ENCODE assay signal across 22 cellular contexts in the genomic region with DNA sequence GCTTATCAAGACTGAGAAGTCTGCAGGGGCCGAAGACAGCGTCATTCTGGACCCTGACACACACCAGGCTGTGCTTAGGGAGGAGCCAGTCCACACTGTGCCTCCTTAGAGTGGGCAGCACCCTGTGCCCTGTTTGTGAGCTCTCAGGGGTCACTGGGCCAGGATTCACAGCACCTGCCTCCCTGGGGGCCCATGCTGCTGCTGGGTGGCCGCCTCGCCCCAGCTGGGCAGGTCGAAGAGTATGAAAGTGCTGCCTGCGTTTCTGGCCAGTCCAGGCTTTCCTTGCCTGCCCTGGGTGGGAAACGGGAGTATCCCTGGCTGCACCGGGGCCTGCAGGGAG. TPM values are rescaled to one million over a fixed set of nuclear protein-coding genes. Genes with fewer than 3 reads are reported as not detected.
A peak's percentile ranks its signal among the peaks of the same experiment; 100 is the strongest.
DNase-seq lines count a peak whose midpoint lies in the region; ATAC-seq and TF ChIP-seq lines count a peak whose summit lies in the region.
"Had no signal": no experiment of that assay in that cellular context is flagged by ENCODE, and none has a peak within 500 bp of the region (broad histone marks: within the 10 kb centered on the region; RNA-seq: fewer than 3 reads in every experiment).

No MANE protein-coding gene starts in this region.

- peak; percentile 5 to 14 for DNase-seq in activated T-cell treated with anti-CD3 and anti-CD28 coated beads, Interleukin-2, amount 50 U/mL, for 48 hours
- DNase-seq in activated T-cell treated with anti-CD3 and anti-CD28 coated beads, Interleukin-2, amount 50 U/mL, for 4 hours: no peak
- DNase-seq in coronary artery (ENCODE audit: low spot score) (peak; percentile 17), mesenteric fat pad (ENCODE audit: low spot score) (peak; percentile 81)
- no peak for DNase-seq in activated naive CD4-positive, alpha-beta T cell treated with anti-CD3 and anti-CD28 coated beads, Interleukin-2, amount 50 U/mL, for 72 hours (ENCODE audit: low spot score in 2 of 2)
- no peak for DNase-seq in activated CD4-positive, alpha-beta memory T cell treated with anti-CD3 and anti-CD28 coated beads for 36 hours
- DNase-seq: DMS153, DND-41, MM.1S, NCI-H2029 treated with DMSO at 0.1 percent for 48 hours, NCI-H446 treated with DMSO at 0.1 percent for 48 hours, NCI-H526, NCI-H82, SIG-M5 had no signal

- no peaks in the 10 kb centered on the region for H3K36me3 Mint-ChIP-seq in activated T-cell treated with anti-CD3 and anti-CD28 coated beads, Interleukin-2, amount 50 U/mL, for 4 hours (ENCODE audit: insufficient read depth)
- H3K36me3 Mint-ChIP-seq in activated naive CD4-positive, alpha-beta T cell treated with anti-CD3 and anti-CD28 coated beads, Interleukin-2, amount 50 U/mL, for 72 hours: peaks cover 8 to 18% of the 10 kb centered on the region in 2 donors
- peaks cover 16% of the 10 kb centered on the region for H3K36me3 Mint-ChIP-seq in activated CD4-positive, alpha-beta memory T cell treated with anti-CD3 and anti-CD28 coated beads for 36 hours

- TF ChIP-seq CTCF in coronary artery (IDR thresholded peaks at IDR 0.05): no peak

- ATAC-seq in activated T-cell treated with anti-CD3 and anti-CD28 coated beads, Interleukin-2, amount 50 U/mL, for 4 hours: no peak
- ATAC-seq in HG02885 (IDR thresholded peaks at IDR 0.05; ENCODE audit: poor library complexity, unreplicated experiment): no peak
- ATAC-seq in activated naive CD4-positive, alpha-beta T cell treated with anti-CD3 and anti-CD28 coated beads, Interleukin-2, amount 50 U/mL, for 72 hours: no peak
- ATAC-seq: HCT116, Panc1 had no signal

- intact Hi-C loops in activated CD4-positive, alpha-beta memory T cell treated with anti-CD3 and anti-CD28 coated beads for 36 hours (cut with micrococcal nuclease): no loop called here

- H3K27ac Mint-ChIP-seq in activated naive CD4-positive, alpha-beta T cell treated with anti-CD3 and anti-CD28 coated beads, Interleukin-2, amount 50 U/mL, for 72 hours: no peak overlapping the region
- H3K27ac Mint-ChIP-seq in activated CD4-positive, alpha-beta memory T cell treated with anti-CD3 and anti-CD28 coated beads for 36 hours: no peak overlapping the region

- no peak overlapping the region for H3K27ac ChIP-seq in coronary artery
- H3K27ac ChIP-seq: KMS-11, RWPE1 had no signal

- H3K4me3 Mint-ChIP-seq in activated T-cell treated with anti-CD3 and anti-CD28 coated beads, Interleukin-2, amount 50 U/mL, for 4 hours: no peak overlapping the region
- H3K4me3 Mint-ChIP-seq in activated CD4-positive, alpha-beta memory T cell treated with anti-CD3 and anti-CD28 coated beads for 36 hours: no peak overlapping the region
- H3K4me3 Mint-ChIP-seq: IgD-negative memory B cell had no signal

- POLR2A ChIA-PET in activated CD4-positive, alpha-beta memory T cell treated with anti-CD3 and anti-CD28 coated beads for 36 hours (lab: Charles Lee): no interaction called here

- CTCF ChIA-PET in activated CD4-positive, alpha-beta memory T cell treated with anti-CD3 and anti-CD28 coated beads for 36 hours (lab: Charles Lee): interaction anchor here (0.5 kb wide), 1 partner anchor 105 kb away, joined by 4 read pairs; no protein-coding TSS in a partner anchor

- peaks cover 19% of the 10 kb centered on the region for H3K9me3 Mint-ChIP-seq in activated T-cell treated with anti-CD3 and anti-CD28 coated beads, Interleukin-2, amount 50 U/mL, for 4 hours
- peaks cover 8 to 12% of the 10 kb centered on the region in 2 donors for H3K9me3 Mint-ChIP-seq in activated naive CD4-positive, alpha-beta T cell treated with anti-CD3 and anti-CD28 coated beads, Interleukin-2, amount 50 U/mL, for 72 hours
- peaks cover 23% of the 10 kb centered on the region for H3K9me3 Mint-ChIP-seq in activated CD4-positive, alpha-beta memory T cell treated with anti-CD3 and anti-CD28 coated beads for 36 hours

- peaks cover 19% of the 10 kb centered on the region for H3K4me1 Mint-ChIP-seq in activated T-cell treated with anti-CD3 and anti-CD28 coated beads, Interleukin-2, amount 50 U/mL, for 4 hours (ENCODE audit: low read depth)
- peaks cover 26% of the 10 kb centered on the region for H3K4me1 Mint-ChIP-seq in activated CD4-positive, alpha-beta memory T cell treated with anti-CD3 and anti-CD28 coated beads for 36 hours (ENCODE audit: low read depth)

- peaks cover 8% of the 10 kb centered on the region for H3K27me3 Mint-ChIP-seq in activated T-cell treated with anti-CD3 and anti-CD28 coated beads, Interleukin-2, amount 50 U/mL, for 4 hours (ENCODE audit: low read depth)
- peaks cover 17% of the 10 kb centered on the region for H3K27me3 Mint-ChIP-seq in activated CD4-positive, alpha-beta memory T cell treated with anti-CD3 and anti-CD28 coated beads for 36 hours

- H3K4me3 ChIP-seq in coronary artery: no peak overlapping the region

RNA-seq across cellular contexts. Expression of gene GPR55, which starts 15.4 kb away (rescaled TPM):
- total RNA-seq in activated T-cell treated with anti-CD3 and anti-CD28 coated beads, Interleukin-2, amount 50 U/mL, for 4 hours: 1 to 10 TPM; 1.2 to 1.6 (median 1.5) TPM
- total RNA-seq in mesenteric fat pad: 0.22 TPM
- 10 to 100 TPM in 1 of 2 donors, 1 to 10 TPM in 1; 2.6 to 12.1 TPM for total RNA-seq in activated naive CD4-positive, alpha-beta T cell treated with anti-CD3 and anti-CD28 coated beads, Interleukin-2, amount 50 U/mL, for 72 hours
- 1 to 10 TPM; 1.5 to 1.6 TPM for total RNA-seq in activated CD4-positive, alpha-beta memory T cell treated with anti-CD3 and anti-CD28 coated beads for 36 hours
- total RNA-seq: H1 had no signal

RNA-seq across cellular contexts. Expression of gene SPATA3, which starts 55.5 kb away (rescaled TPM):
- not detected for total RNA-seq in activated T-cell treated with anti-CD3 and anti-CD28 coated beads, Interleukin-2, amount 50 U/mL, for 4 hours
- not detected for total RNA-seq in mesenteric fat pad
- total RNA-seq in activated naive CD4-positive, alpha-beta T cell treated with anti-CD3 and anti-CD28 coated beads, Interleukin-2, amount 50 U/mL, for 72 hours: 1 to 10 TPM in 1 of 2 donors, under 1 TPM in 1; 0.84 to 2.9 TPM
- total RNA-seq in activated CD4-positive, alpha-beta memory T cell treated with anti-CD3 and anti-CD28 coated beads for 36 hours: under 1 TPM; 0.24 to 0.53 TPM
- total RNA-seq: A172, H1 had no signal

Comparison
In these comparisons a context has a peak if more than half of its experiments do, and no peak if none do; other contexts are left out.
1. DNase-seq: peak in activated T-cell treated with anti-CD3 and anti-CD28 coated beads, Interleukin-2, amount 50 U/mL, for 48 hours (2 of 2), coronary artery (single experiment) and mesenteric fat pad (single experiment); none in activated T-cell treated with anti-CD3 and anti-CD28 coated beads, Interleukin-2, amount 50 U/mL, for 4 hours (single experiment), activated naive CD4-positive, alpha-beta T cell treated with anti-CD3 and anti-CD28 coated beads, Interleukin-2, amount 50 U/mL, for 72 hours (0 of 2) and activated CD4-positive, alpha-beta memory T cell treated with anti-CD3 and anti-CD28 coated beads for 36 hours (single experiment).